ENCODE assay signal across 8 cellular contexts in the genomic region with DNA sequence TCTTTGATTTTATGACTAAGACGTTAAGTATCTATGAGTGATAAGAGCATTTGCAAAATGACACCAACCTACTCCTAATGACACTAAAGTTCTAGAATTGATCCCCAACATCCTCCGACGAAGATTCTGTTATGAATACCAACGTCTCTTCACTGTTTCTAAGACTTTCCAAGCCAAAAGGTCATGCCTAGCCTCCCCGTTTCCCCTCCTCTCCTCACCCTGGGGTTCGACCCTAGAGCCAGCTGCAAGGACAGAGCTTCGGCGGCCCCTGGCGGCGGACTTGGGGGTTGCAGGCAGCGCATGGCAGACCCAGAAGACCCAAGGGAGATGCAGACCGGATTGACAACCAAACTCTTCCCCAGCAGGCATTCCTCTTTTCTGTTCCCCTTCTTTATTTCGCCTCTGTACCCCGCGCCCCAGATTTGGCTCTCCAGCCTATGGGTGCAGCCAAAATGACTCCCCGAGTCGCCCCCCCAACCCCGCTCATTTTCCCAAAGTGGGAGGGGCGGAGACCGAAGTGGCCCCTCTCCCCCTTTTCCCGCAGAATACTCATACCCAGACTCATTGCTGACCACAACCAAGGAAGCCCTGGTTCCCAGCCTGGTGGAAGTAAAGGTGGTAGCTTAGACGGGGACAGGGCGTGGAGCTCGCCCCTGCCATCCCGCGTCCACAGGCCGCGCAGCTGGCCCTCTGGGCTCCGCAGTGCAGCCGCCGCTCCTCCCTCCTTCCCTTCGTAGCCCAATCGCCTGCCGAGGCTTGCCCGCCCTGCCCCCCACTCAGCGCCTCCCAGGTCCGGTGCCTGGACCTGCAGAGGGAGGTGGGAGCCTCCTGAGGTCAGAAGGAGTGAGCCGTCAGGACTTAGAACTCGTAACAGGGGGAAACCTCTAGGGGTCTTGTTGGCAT. TPM values are rescaled to one million over a fixed set of nuclear protein-coding genes. Genes with fewer than 3 reads are reported as not detected.
DNase-seq lines count a peak whose midpoint lies in the region; ATAC-seq and TF ChIP-seq lines count a peak whose summit lies in the region.

No MANE protein-coding gene starts in this region.

- TF ChIP-seq CTCF in left lung (IDR thresholded peaks at IDR 0.05) = peak; percentile 97 to 98

- peak overlapping the region in 1 of 2 donors; percentile 42 for H3K4me3 ChIP-seq in left lung

- no peaks in the 10 kb centered on the region for H3K36me3 ChIP-seq in ES-I3 (ENCODE audit: insufficient read depth, low read length)
- H3K36me3 ChIP-seq in left lung = no peaks in the 10 kb centered on the region

- H3K27me3 ChIP-seq in left lung = peaks cover 4 to 39% of the 10 kb centered on the region in 2 donors

- H3K9me3 ChIP-seq in ES-I3 (ENCODE audit: control insufficient read depth, insufficient read depth, low read length) = no peaks in the 10 kb centered on the region
- H3K9me3 ChIP-seq in left lung = no peaks in the 10 kb centered on the region

- DNase-seq in NCI-H526 treated with DMSO at 0.1 percent for 48 hours (lab: John Stamatoyannopoulos, UW) (peak; percentile 75), dedifferentiated amniotic fluid mesenchymal stem cell (ENCODE audit: extremely low spot score) (peak; percentile 70), left lung (peak; percentile 84 to 96)
- peak; percentile 89 for DNase-seq in activated CD4-positive, alpha-beta T cell treated with anti-CD3 and anti-CD28 coated beads, Interleukin-2, amount 50 U/mL, for 1 hour
- peak; percentile 93 to 95 for DNase-seq in stimulated activated CD4-positive, alpha-beta T cell treated with anti-CD3 and anti-CD28 coated beads, Interleukin-4, amount 100 ng/mL, for 48 hours (ENCODE audit: low read depth in 2 of 2)

- H3K9ac ChIP-seq in ES-I3 (ENCODE audit: low read depth, low read length) = peak overlapping the region; percentile 69

- peak overlapping the region in 1 of 2 donors; percentile 92 for H3K27ac ChIP-seq in left lung

- ATAC-seq in HG03378 (IDR thresholded peaks at IDR 0.05; ENCODE audit: unreplicated experiment) (peak; percentile 30), left lung (peak; percentile 46), GM18868 (IDR thresholded peaks at IDR 0.05; ENCODE audit: unreplicated experiment) (no peak)

- intact Hi-C loops in left lung (cut with DNase I) = loop anchor here in 1 of 2 donors (5.0 kb wide), 1 partner anchor 121 kb away; no protein-coding TSS in a partner anchor

- H3K4me1 ChIP-seq in ES-I3 (ENCODE audit: insufficient read depth, low read length) (peaks cover 12% of the 10 kb centered on the region), left lung (peaks cover 17 to 61% of the 10 kb centered on the region in 2 donors)

RNA-seq across cellular contexts. Expression of gene EML2, which starts 4.1 kb away (rescaled TPM):
- total RNA-seq in left lung = 10 to 100 TPM; 54.2 to 76.4 TPM

RNA-seq across cellular contexts. Expression of gene GIPR, which starts 24.7 kb away (rescaled TPM):
- total RNA-seq in left lung = 1 to 10 TPM; 5.4 to 5.7 TPM

RNA-seq across cellular contexts. Expression of gene GPR4, which starts 41.3 kb away (rescaled TPM):
- total RNA-seq in left lung = 1 to 10 TPM; 4.5 to 9.5 TPM

RNA-seq across cellular contexts. Expression of gene SNRPD2, which starts 48.5 kb away (rescaled TPM):
- total RNA-seq in left lung = 100 to 1,000 TPM; 276 to 306 TPM

RNA-seq across cellular contexts. Expression of gene QPCTL, which starts 49.2 kb away (rescaled TPM):
- 1 to 10 TPM; 7.7 to 8.7 TPM for total RNA-seq in left lung
